In the genomic region with DNA sequence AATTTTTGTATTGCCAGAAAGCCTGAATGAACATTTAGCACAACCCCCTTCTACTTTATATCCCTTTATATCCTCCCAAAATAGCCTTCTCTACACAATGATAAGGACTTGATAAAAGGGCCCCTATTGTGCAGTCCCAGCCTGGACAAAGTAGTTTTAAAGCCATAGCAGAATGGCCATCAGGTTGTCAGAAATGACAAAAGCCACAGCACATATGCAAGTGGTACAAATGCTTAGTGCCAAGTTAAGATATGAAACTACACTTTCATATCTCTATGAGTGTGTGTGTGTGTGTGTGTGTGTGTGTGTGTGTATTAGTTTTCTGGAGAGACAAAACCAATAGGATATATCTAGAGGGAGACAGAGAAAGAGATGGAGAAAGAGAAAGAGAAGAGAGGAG, we compare ENCODE assay signal across 27 cellular contexts.
"Had no signal": no experiment of that assay in that cellular context is flagged by ENCODE, and none has a peak within 500 bp of the region (broad histone marks: within the 10 kb centered on the region; RNA-seq: fewer than 3 reads in every experiment).

No MANE protein-coding gene starts in this region.

- H3K27me3 ChIP-seq: ascending aorta, body of pancreas, SJSA1 had no signal

- H3K4me1 ChIP-seq: ascending aorta, SJSA1 had no signal

- H3K27me3 Mint-ChIP-seq: activated CD4-positive, alpha-beta memory T cell treated with anti-CD3 and anti-CD28 coated beads, Interleukin-2, amount 10 ng/mL, durations not matched to agents 7 days and 5 days; activated naive CD8-positive, alpha-beta T cell treated with anti-CD3 and anti-CD28 coated beads, Interleukin-2, amount 50 U/mL, for 24 hours; IgD-negative memory B cell had no signal

- H3K27ac Mint-ChIP-seq: activated CD4-positive, alpha-beta memory T cell treated with anti-CD3 and anti-CD28 coated beads, Interleukin-2, amount 10 ng/mL, durations not matched to agents 7 days and 5 days; activated naive CD4-positive, alpha-beta T cell treated with anti-CD3 and anti-CD28 coated beads, Interleukin-2, amount 50 U/mL, for 72 hours; activated naive CD8-positive, alpha-beta T cell treated with anti-CD3 and anti-CD28 coated beads, Interleukin-2, amount 50 U/mL, for 24 hours; IgD-negative memory B cell had no signal

- H3K27ac ChIP-seq: ascending aorta, SJSA1, VCaP had no signal

- H3K9me3 Mint-ChIP-seq: activated CD4-positive, alpha-beta memory T cell treated with anti-CD3 and anti-CD28 coated beads, Interleukin-2, amount 10 ng/mL, durations not matched to agents 7 days and 5 days; activated naive CD8-positive, alpha-beta T cell treated with anti-CD3 and anti-CD28 coated beads, Interleukin-2, amount 50 U/mL, for 24 hours; IgD-negative memory B cell had no signal

- DNase-seq: activated CD4-positive, alpha-beta memory T cell treated with anti-CD3 and anti-CD28 coated beads, Interleukin-2, amount 10 ng/mL, durations not matched to agents 7 days and 5 days; activated CD4-positive, alpha-beta T cell treated with anti-CD3 and anti-CD28 coated beads, Interleukin-2, amount 50 U/mL, for 1 hour; activated CD4-positive, CD25-positive, alpha-beta regulatory T cell; activated CD8-positive, alpha-beta memory T cell treated with anti-CD3 and anti-CD28 coated beads, Interleukin-2, amount 50 U/mL, for 48 hours; activated naive CD8-positive, alpha-beta T cell treated with anti-CD3 and anti-CD28 coated beads, Interleukin-2, amount 50 U/mL, for 24 hours; activated T-cell treated with anti-CD3 and anti-CD28 coated beads, Interleukin-2, amount 50 U/mL, for 1 hour; amniotic stem cell; body of pancreas; cerebellar nuclear complex; KG1; NCI-H1092; NCI-H1417; NCI-H1930; NCI-H2171; NCI-H2227 treated with DMSO at 0.1 percent for 48 hours; NCI-H510A; NCI-H526 treated with DMSO at 0.1 percent for 48 hours; NCI-H82; RPMI8226; SHP77; T-helper 1 cell had no signal

- ATAC-seq: activated naive CD4-positive, alpha-beta T cell treated with anti-CD3 and anti-CD28 coated beads, Interleukin-2, amount 50 U/mL, for 72 hours; activated naive CD8-positive, alpha-beta T cell treated with anti-CD3 and anti-CD28 coated beads, Interleukin-2, amount 50 U/mL, for 24 hours; body of pancreas; Panc1 had no signal

- H3K36me3 Mint-ChIP-seq: activated naive CD4-positive, alpha-beta T cell treated with anti-CD3 and anti-CD28 coated beads, Interleukin-2, amount 50 U/mL, for 72 hours; IgD-negative memory B cell had no signal

- H3K4me3 ChIP-seq: ascending aorta, body of pancreas, SJSA1 had no signal

- H3K4me1 Mint-ChIP-seq: activated naive CD8-positive, alpha-beta T cell treated with anti-CD3 and anti-CD28 coated beads, Interleukin-2, amount 50 U/mL, for 24 hours had no signal

- H3K4me3 Mint-ChIP-seq: activated CD4-positive, alpha-beta memory T cell treated with anti-CD3 and anti-CD28 coated beads, Interleukin-2, amount 10 ng/mL, durations not matched to agents 7 days and 5 days; activated naive CD8-positive, alpha-beta T cell treated with anti-CD3 and anti-CD28 coated beads, Interleukin-2, amount 50 U/mL, for 24 hours; IgD-negative memory B cell had no signal

- H3K9me3 ChIP-seq: ascending aorta, body of pancreas, SJSA1 had no signal

- H3K36me3 ChIP-seq: ascending aorta, SJSA1 had no signal
